In genomic region chrX:255923-256331, GRCh38 we compare ENCODE assay signal across 25 cellular contexts.
"Had no signal": no experiment of that assay in that cellular context is flagged by ENCODE, and none has a peak within 500 bp of the region (broad histone marks: within the 10 kb centered on the region; RNA-seq: fewer than 3 reads in every experiment).

No MANE protein-coding gene starts in this region.

- ATAC-seq: esophagus mucosa; heart left ventricle; left lung; psoas muscle; stimulated activated naive B cell treated with anti-CD40 and anti-IgM and Interleukin-4, amounts not matched to agents 10 μg/mL and 1 μg/mL and 100 μg/mL, for 72 hours had no signal

- H3K27me3 ChIP-seq: left lung, sigmoid colon, uterus had no signal

- DNase-seq: activated CD4-positive, alpha-beta T cell treated with anti-CD3 and anti-CD28 coated beads for 4 hours; activated CD4-positive, alpha-beta T cell treated with anti-CD3 and anti-CD28 coated beads, Interleukin-2, amount 50 U/mL, for 48 hours; activated CD4-positive, CD25-positive, alpha-beta regulatory T cell; activated CD8-positive, alpha-beta memory T cell treated with anti-CD3 and anti-CD28 coated beads for 24 hours; activated gamma-delta T cell; activated naive CD4-positive, alpha-beta T cell treated with anti-CD3 and anti-CD28 coated beads, Interleukin-2, amount 10 ng/mL, durations not matched to agents 7 days and 5 days; activated naive CD8-positive, alpha-beta T cell treated with anti-CD3 and anti-CD28 coated beads, Interleukin-2, amount 10 ng/mL, durations not matched to agents 7 days and 5 days; amygdala; caudate nucleus; foreskin fibroblast; heart left ventricle; hypothalamus; naive B cell; nephron progenitor cell; small intestine; stimulated activated CD4-positive, alpha-beta T cell treated with anti-CD3 and anti-CD28 coated beads, Interleukin-1b, Interleukin-23, amount 100 ng/mL, for 48 hours; stimulated activated naive B cell treated with anti-CD40 and anti-IgM and Interleukin-4, amounts not matched to agents 10 μg/mL and 1 μg/mL and 100 μg/mL, for 72 hours; T-helper 2 cell; uterus had no signal

- H3K9me3 ChIP-seq: heart left ventricle, psoas muscle, sigmoid colon, uterus had no signal

- H2AFZ ChIP-seq: parathyroid adenoma had no signal

- H3K36me3 ChIP-seq: heart left ventricle, left lung, sigmoid colon, tibial nerve, uterus had no signal

- H3K9ac ChIP-seq: parathyroid adenoma had no signal

- H3K4me3 ChIP-seq: heart left ventricle, left lung, psoas muscle, sigmoid colon, tibial nerve, uterus had no signal

- H3K27ac ChIP-seq: heart left ventricle, left lung, parathyroid adenoma, psoas muscle, sigmoid colon, tibial nerve, uterus had no signal

- H3K4me1 ChIP-seq: left lung, parathyroid adenoma, psoas muscle, sigmoid colon, tibial nerve, uterus had no signal
